8 cellular contexts compared by ENCODE assay signal in the genomic region with DNA sequence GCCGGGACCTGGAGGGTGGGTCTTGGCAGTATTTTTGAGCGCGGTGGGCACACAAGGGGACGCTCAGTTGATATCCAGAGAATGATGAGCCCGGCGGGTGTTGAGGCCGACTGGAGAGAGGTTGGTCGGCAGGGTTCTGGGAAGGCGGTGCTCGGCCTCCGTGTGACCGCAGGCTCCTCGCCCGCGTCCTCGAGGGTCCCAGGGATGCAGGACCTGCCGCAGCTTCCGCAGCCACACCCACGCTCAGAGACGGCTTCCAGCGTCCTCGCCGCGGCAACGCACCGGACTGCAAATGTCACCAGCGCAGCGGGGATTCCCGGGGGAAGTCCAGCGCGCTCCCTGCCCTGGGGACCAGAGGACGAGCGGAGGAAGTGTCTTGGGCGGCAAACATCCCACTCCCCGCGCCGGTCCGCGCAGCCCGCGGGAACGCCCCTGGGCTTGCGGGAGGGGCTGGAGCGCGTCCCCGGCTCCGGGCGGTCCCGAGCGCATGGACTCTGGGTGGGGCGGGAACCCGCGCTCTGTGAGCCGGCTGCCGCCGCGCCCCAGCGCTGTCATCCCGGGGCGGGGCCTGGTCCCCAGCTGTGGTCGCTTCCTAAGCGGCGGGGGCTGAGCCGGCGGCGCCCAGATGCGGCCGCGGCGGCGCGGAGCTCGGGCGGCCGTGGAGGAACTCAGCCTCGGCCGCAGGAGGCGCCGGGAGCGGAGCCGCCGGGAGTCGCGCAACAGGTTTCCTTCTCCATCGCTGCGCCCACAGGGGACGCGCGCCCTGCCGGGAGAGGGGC. TPM values are rescaled to one million over a fixed set of nuclear protein-coding genes. Genes with fewer than 3 reads are reported as not detected.
DNase-seq lines count a peak whose midpoint lies in the region; ATAC-seq and TF ChIP-seq lines count a peak whose summit lies in the region.

TSS of gene STX11 (plus strand) at position 624 of the 779 bp plus-strand sequence. CDS start 36,111 bp downstream, outside the sequence.

- peak within 1 kb of the TSS; percentile 57 for H3K9ac ChIP-seq in DND-41 (ENCODE audit: low read depth, low read length)
- peak within 1 kb of the TSS; percentile 80 for H3K9ac ChIP-seq in skeletal muscle satellite cell (ENCODE audit: low read depth, low read length)

- peak within 1 kb of the TSS; percentile 93 to 99 (median 96) for H3K4me3 Mint-ChIP-seq in IgD-negative memory B cell

- H3K4me1 ChIP-seq in DND-41 (ENCODE audit: insufficient read depth, low read length): peaks cover 20% of the 10 kb centered on the region
- peaks cover 26% of the 10 kb centered on the region for H3K4me1 ChIP-seq in skeletal muscle satellite cell (ENCODE audit: control insufficient read depth, insufficient read depth, low read length)

- H3K27ac Mint-ChIP-seq in IgD-negative memory B cell: peak within 1 kb of the TSS; percentile 66 to 95 (median 93)

- H3K36me3 Mint-ChIP-seq in IgD-negative memory B cell: no peaks in the 10 kb centered on the region

- H3K27me3 ChIP-seq in DND-41 (ENCODE audit: insufficient read depth, low read length, poor library complexity) (peaks cover 32% of the 10 kb centered on the region), skeletal muscle satellite cell (ENCODE audit: control insufficient read depth, insufficient read depth, low read length) (no peaks in the 10 kb centered on the region)

- no peaks in the 10 kb centered on the region for H3K79me2 ChIP-seq in DND-41 (ENCODE audit: insufficient read depth, low read length)

- H3K27me3 Mint-ChIP-seq in IgD-negative memory B cell: no peaks in the 10 kb centered on the region

- peak; percentile 79 for DNase-seq in DND-41
- peak in 34 of 58 donors; percentile 3 to 62 (median 20) for DNase-seq in anterior cingulate cortex (lab: John Stamatoyannopoulos, UW)
- DNase-seq in NCI-H1436 (lab: John Stamatoyannopoulos, UW): no peak

- H3K9me3 ChIP-seq in DND-41 (ENCODE audit: insufficient read depth, low read length, severe bottlenecking) (no peaks in the 10 kb centered on the region), skeletal muscle satellite cell (replicated peaks; ENCODE audit: low read length) (no peaks in the 10 kb centered on the region)

- no peak for TF ChIP-seq CTCF in DND-41 (IDR thresholded peaks at IDR 0.05; ENCODE audit: borderline replicate concordance, extremely low read depth, low read length, poor library complexity, severe bottlenecking)

- peak within 1 kb of the TSS; percentile 68 for H2AFZ ChIP-seq in DND-41 (ENCODE audit: low read depth, low read length)

- ATAC-seq in DND-41 (ENCODE audit: insufficient read depth, low read depth) (peak; percentile 93), GM21528 (IDR thresholded peaks at IDR 0.05; ENCODE audit: low FRiP score, unreplicated experiment) (peak; percentile 72)

- H3K27ac ChIP-seq in DND-41 (ENCODE audit: low read length): 0 out of 2 replicates have a peak within 1 kb of the TSS, but pooled peaks have one; percentile 18

- H3K4me2 ChIP-seq in DND-41 (ENCODE audit: insufficient read depth, low read length) (peak within 1 kb of the TSS; percentile 89), skeletal muscle satellite cell (ENCODE audit: low read length) (peak within 1 kb of the TSS; percentile 99)

- intact Hi-C loops in T-helper 2 cell treated with Interferon-gamma antibody and Interleukin-4, amounts not matched to agents 100 ng/mL and 5 ng/mL, for 36 hours (cut with micrococcal nuclease): loop anchor here (1.0 to 10.0 kb wide), 12 partner anchors 29 to 1585 kb away; partner anchors contain the start of genes ADAT2, EPM2A, LTV1 and PEX3

- no peaks in the 10 kb centered on the region for H4K20me1 ChIP-seq in DND-41 (ENCODE audit: insufficient read depth, low read length)

- H3K4me3 ChIP-seq in DND-41 (ENCODE audit: low read depth in 1 of 2, low read length in 2 of 2) (peak within 1 kb of the TSS; percentile 46 to 71), iPS-11a (ENCODE audit: low read depth, low read length) (peak within 1 kb of the TSS; percentile 71), skeletal muscle satellite cell (ENCODE audit: low read length) (peak within 1 kb of the TSS; percentile 94)

- no peaks in the 10 kb centered on the region for H3K9me3 Mint-ChIP-seq in IgD-negative memory B cell

- H3K36me3 ChIP-seq in DND-41 (ENCODE audit: insufficient read depth, low read length) (no peaks in the 10 kb centered on the region), skeletal muscle satellite cell (ENCODE audit: insufficient read depth, low read length) (no peaks in the 10 kb centered on the region)

- H3K4me1 Mint-ChIP-seq in IgD-negative memory B cell: peaks cover 28 to 38% (median 38%) of the 10 kb centered on the region in 3 donors

RNA-seq across cellular contexts. Expression of gene STX11, which starts in this region (rescaled TPM):
- polyA plus RNA-seq in IgD-negative memory B cell: 11.5 TPM
- 14.5 and 14.6 TPM in 2 replicates for total RNA-seq in T-helper 2 cell treated with Interferon-gamma antibody and Interleukin-4, amounts not matched to agents 100 ng/mL and 5 ng/mL, for 36 hours
- 2.4 and 2.8 TPM in 2 replicates for total RNA-seq in skeletal muscle satellite cell (2012; rRNA removed)
